19 cellular contexts compared by ENCODE assay signal in genomic region chr5:3661755-3662296, GRCh38.
A peak's percentile ranks its signal among the peaks of the same experiment; 100 is the strongest.
DNase-seq lines count a peak whose midpoint lies in the region; ATAC-seq and TF ChIP-seq lines count a peak whose summit lies in the region.
"Had no signal": no experiment of that assay in that cellular context is flagged by ENCODE, and none has a peak within 500 bp of the region (broad histone marks: within the 10 kb centered on the region; RNA-seq: fewer than 3 reads in every experiment).

No MANE protein-coding gene starts in this region.

- H3K23ac ChIP-seq in neuronal stem cell (ENCODE audit: low read depth, low read length, poor library complexity), result no peak overlapping the region

- no peaks in the 10 kb centered on the region for H3K9me3 ChIP-seq in left ventricle myocardium inferior (replicated peaks)
- H3K9me3 ChIP-seq in neuronal stem cell (replicated peaks in 1 of 2; ENCODE audit: control insufficient read depth in 2 of 2, insufficient read depth in 1 of 2, low read depth in 1 of 2, low read length in 2 of 2), result no peaks in the 10 kb centered on the region
- no peaks in the 10 kb centered on the region for H3K9me3 ChIP-seq in right lobe of liver
- H3K9me3 ChIP-seq: BE2C had no signal

- DNase-seq in left ventricle myocardium inferior (no peak), cardiac septum (ENCODE audit: low spot score) (no peak), RPMI8226 (peak; percentile 76), neuronal stem cell (ENCODE audit: low spot score) (no peak), right lobe of liver (no peak), omental fat pad (ENCODE audit: low spot score) (no peak), DMS 273 treated with DMSO at 0.1 percent for 48 hours (lab: John Stamatoyannopoulos, UW) (no peak)
- DNase-seq: BE2C; Calu3; CD4-positive, alpha-beta memory T cell; H7; HFFc6; KBM-7; NCI-H1092; NCI-H1436 treated with DMSO at 0.1 percent for 48 hours; NCI-H2029; NCI-H345; NCI-H524 treated with DMSO at 0.1 percent for 48 hours had no signal

- no peaks in the 10 kb centered on the region for H3K79me1 ChIP-seq in neuronal stem cell (ENCODE audit: low read depth, low read length)

- H3K27me3 ChIP-seq in left ventricle myocardium inferior (ENCODE audit: low read depth) (peaks cover 16% of the 10 kb centered on the region), neuronal stem cell (ENCODE audit: control insufficient read depth in 3 of 3, insufficient read depth in 3 of 3, low read depth in 1 of 3, low read length in 3 of 3) (no peaks in the 10 kb centered on the region), right lobe of liver (no peaks in the 10 kb centered on the region)
- H3K27me3 ChIP-seq: BE2C, SJSA1 had no signal

- intact Hi-C loops in left ventricle myocardium inferior (cut with micrococcal nuclease) (no loop called here), cardiac septum (cut with DNase I) (no loop called here), right lobe of liver (cut with DNase I) (no loop called here)

- H3K4ac ChIP-seq in neuronal stem cell (ENCODE audit: low read length), result no peak overlapping the region

- H3K4me3 ChIP-seq in left ventricle myocardium inferior (peak overlapping the region; percentile 36), neuronal stem cell (ENCODE audit: low read length in 2 of 2) (no peak overlapping the region), right lobe of liver (no peak overlapping the region)
- H3K4me3 ChIP-seq: SJSA1 had no signal

- H3K4me2 ChIP-seq in neuronal stem cell (ENCODE audit: insufficient read depth, low read length, poor library complexity, severe bottlenecking), result no peak overlapping the region

- H3K36me3 ChIP-seq in left ventricle myocardium inferior (no peaks in the 10 kb centered on the region), neuronal stem cell (replicated peaks in 1 of 2; ENCODE audit: control insufficient read depth in 2 of 2, insufficient read depth in 2 of 2, low read length in 2 of 2) (no peaks in the 10 kb centered on the region), right lobe of liver (no peaks in the 10 kb centered on the region)
- H3K36me3 ChIP-seq: BE2C, SJSA1 had no signal

- no peak overlapping the region for H4K91ac ChIP-seq in neuronal stem cell (ENCODE audit: low read depth, low read length, poor library complexity)

- ATAC-seq in right lobe of liver (no peak), omental fat pad (ENCODE audit: low FRiP score) (no peak)

- H2BK12ac ChIP-seq in neuronal stem cell (ENCODE audit: low read length), result no peak overlapping the region

- H2AK5ac ChIP-seq in neuronal stem cell (ENCODE audit: low read depth, low read length), result no peak overlapping the region

- H3K14ac ChIP-seq in neuronal stem cell (ENCODE audit: low read length), result no peak overlapping the region

- no CpG with 5 or more reads among the region's 4 CpGs for WGBS in neuronal stem cell (ENCODE audit: extremely low coverage in 2 of 2, insufficient read length in 2 of 2, insufficient replicate concordance in 1 of 2), 2 donors
- WGBS in right lobe of liver (ENCODE audit: insufficient coverage, low coverage, low lambda C conversion rate, missing lambda C conversion rate), result 25% methylated on average over 4 of the region's 4 CpGs

- H3K18ac ChIP-seq in neuronal stem cell (ENCODE audit: low read length), result no peak overlapping the region

- H3K27ac ChIP-seq in left ventricle myocardium inferior (replicated peaks), result no peak overlapping the region
- H3K27ac ChIP-seq in neuronal stem cell (replicated peaks; ENCODE audit: low read length), result no peak overlapping the region
- no peak overlapping the region for H3K27ac ChIP-seq in right lobe of liver
- H3K27ac ChIP-seq: SJSA1 had no signal

- no peak overlapping the region for H2BK120ac ChIP-seq in neuronal stem cell (ENCODE audit: low read depth, low read length)

- TF ChIP-seq CTCF in left ventricle myocardium inferior (IDR thresholded peaks at IDR 0.05; ENCODE audit: borderline replicate concordance) (no peak), right lobe of liver (IDR thresholded peaks at IDR 0.05) (no peak), omental fat pad (IDR thresholded peaks at IDR 0.05) (no peak)

- no peak for TF ChIP-seq POLR2A in right lobe of liver (IDR thresholded peaks at IDR 0.05)

- no peak overlapping the region for H3K9ac ChIP-seq in neuronal stem cell (ENCODE audit: low read depth, low read length, poor library complexity)

- H2AFZ ChIP-seq in neuronal stem cell (ENCODE audit: low read length), result no peak overlapping the region

- H3K4me1 ChIP-seq in left ventricle myocardium inferior (no peaks in the 10 kb centered on the region), neuronal stem cell (ENCODE audit: control insufficient read depth in 2 of 2, insufficient read depth in 1 of 2, low read depth in 1 of 2, low read length in 2 of 2) (no peaks in the 10 kb centered on the region), right lobe of liver (no peaks in the 10 kb centered on the region)
- H3K4me1 ChIP-seq: BE2C, SJSA1 had no signal

- H2BK5ac ChIP-seq in neuronal stem cell (ENCODE audit: low read length), result no peak overlapping the region

- H4K8ac ChIP-seq in neuronal stem cell (ENCODE audit: low read depth, low read length), result peak overlapping the region; percentile 21

- no peak overlapping the region for H2BK15ac ChIP-seq in neuronal stem cell (ENCODE audit: low read length)
